8 cellular contexts compared by ENCODE assay signal in the genomic region with DNA sequence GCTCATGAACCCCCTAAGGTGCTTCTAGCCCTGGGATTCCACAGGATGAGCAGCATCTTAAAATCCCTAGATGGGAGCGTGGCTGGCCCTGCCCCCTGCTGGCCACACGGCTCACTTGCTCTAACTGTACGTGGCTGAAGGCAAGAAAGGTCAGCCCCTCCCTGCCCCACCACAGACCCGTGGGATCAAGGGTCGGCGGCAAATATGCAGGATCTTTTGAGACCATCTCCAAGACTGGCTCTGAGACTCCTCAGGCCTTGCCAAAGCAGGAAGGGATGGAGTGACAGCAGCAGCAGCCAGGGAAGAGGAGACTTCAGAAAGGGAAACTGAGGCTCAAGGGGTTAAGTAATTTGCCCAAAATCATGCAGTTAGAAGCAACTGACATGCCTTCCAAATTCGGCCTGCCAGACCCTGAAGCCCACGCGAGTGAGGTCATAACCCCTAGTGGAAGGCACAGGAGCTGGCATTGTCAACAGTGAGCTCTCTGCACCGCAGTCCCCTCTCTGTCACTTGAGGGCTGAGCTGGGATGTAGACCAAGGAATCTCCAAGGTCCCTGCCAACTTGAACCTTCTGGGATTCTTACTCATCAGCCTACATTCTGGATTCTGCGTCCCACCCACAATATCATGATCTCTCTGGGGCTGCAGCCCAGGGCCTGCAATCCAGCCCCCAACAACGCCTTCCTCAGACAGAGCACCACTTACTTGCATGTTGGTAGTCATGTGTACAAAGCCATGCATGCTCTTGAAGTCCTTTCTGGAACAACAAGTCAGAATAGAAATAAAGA. TPM values are rescaled to one million over a fixed set of nuclear protein-coding genes. Genes with fewer than 3 reads are reported as not detected.
DNase-seq lines count a peak whose midpoint lies in the region; ATAC-seq and TF ChIP-seq lines count a peak whose summit lies in the region.

No MANE protein-coding gene starts in this region.

- intact Hi-C loops in aorta (cut with DNase I), result loop anchor here (1.0 to 2.0 kb wide), 2 partner anchors 70 kb away; no protein-coding TSS in a partner anchor

- TF ChIP-seq CTCF in parathyroid adenoma (IDR thresholded peaks at IDR 0.05), result peak; percentile 79

- no peaks in the 10 kb centered on the region for H3K79me2 ChIP-seq in parathyroid adenoma

- ATAC-seq in aorta (ENCODE audit: low FRiP score), result peak; percentile 87

- H3K9me3 ChIP-seq in SJSA1 (replicated peaks), result no peaks in the 10 kb centered on the region
- no peaks in the 10 kb centered on the region for H3K9me3 ChIP-seq in parathyroid adenoma (ENCODE audit: control insufficient read depth, low read length)
- H3K9me3 ChIP-seq in aorta (ENCODE audit: control insufficient read depth, low read length), result no peaks in the 10 kb centered on the region

- DNase-seq in SHP77 (lab: John Stamatoyannopoulos, UW), result peak; percentile 50 to 72
- no peak for DNase-seq in SHP77 treated with DMSO at 0.1 percent for 48 hours (lab: John Stamatoyannopoulos, UW)
- DNase-seq in SJSA1 (ENCODE audit: low read depth in 1 of 2, low spot score in 2 of 2), result peak; percentile 61 to 78
- DNase-seq in activated naive CD4-positive, alpha-beta T cell (lab: John Stamatoyannopoulos, UW), result peak; percentile 26 to 53 (median 48)
- DNase-seq in globus pallidus (ENCODE audit: low spot score), result peak; percentile 48
- DNase-seq in aorta, result peak; percentile 82 to 93

- H3K4me1 ChIP-seq in SJSA1 (replicated peaks) (peaks cover 10% of the 10 kb centered on the region; the same call in 1 of the 2 replicates), parathyroid adenoma (peaks cover 2% of the 10 kb centered on the region), aorta (ENCODE audit: control insufficient read depth in 1 of 2, insufficient read depth in 2 of 2, low read length in 2 of 2) (no peaks in the 10 kb centered on the region)

- H3K4me3 ChIP-seq in SJSA1 (no peak overlapping the region), parathyroid adenoma (ENCODE audit: low read depth, low read length) (no peak overlapping the region), aorta (ENCODE audit: low read length in 2 of 2) (no peak overlapping the region)

- WGBS in aorta, 2 donors, result 27 to 29% methylated on average over 12 of the region's 12 CpGs

- no peak for TF ChIP-seq EP300 in Ishikawa (IDR thresholded peaks at IDR 0.05; ENCODE audit: borderline replicate concordance)

- H3K36me3 ChIP-seq in SJSA1 (peaks cover 89% of the 10 kb centered on the region), parathyroid adenoma (ENCODE audit: control insufficient read depth, insufficient read depth, low read length) (no peaks in the 10 kb centered on the region), aorta (ENCODE audit: control insufficient read depth in 1 of 2, insufficient read depth in 2 of 2, low read length in 1 of 2) (no peaks in the 10 kb centered on the region)

- H3K27me3 ChIP-seq in SJSA1 (replicated peaks), result no peaks in the 10 kb centered on the region
- no peaks in the 10 kb centered on the region for H3K27me3 ChIP-seq in parathyroid adenoma (ENCODE audit: control insufficient read depth, insufficient read depth, low read length)
- no peaks in the 10 kb centered on the region for H3K27me3 ChIP-seq in aorta (ENCODE audit: control insufficient read depth in 1 of 2, insufficient read depth in 2 of 2, low read length in 1 of 2)

- H3K27ac ChIP-seq in SJSA1 (no peak overlapping the region), parathyroid adenoma (no peak overlapping the region), aorta (ENCODE audit: low read depth in 1 of 2, low read length in 2 of 2) (no peak overlapping the region)

- no peak overlapping the region for H2AFZ ChIP-seq in parathyroid adenoma

- TF ChIP-seq RAD21 in Ishikawa (IDR thresholded peaks at IDR 0.05; ENCODE audit: low read depth), result peak; percentile 90

- H3K4me2 ChIP-seq in parathyroid adenoma (ENCODE audit: low read length), result no peak overlapping the region

- no peak overlapping the region for H3K9ac ChIP-seq in parathyroid adenoma

TF ChIP-seq in Ishikawa, 13 proteins besides CTCF, POLR2A, EP300 and RAD21:
- no peak for TF ChIP-seq FOXM1 (IDR thresholded peaks at IDR 0.05; ENCODE audit: borderline replicate concordance, low read depth)
- TF ChIP-seq CEBPB (IDR thresholded peaks at IDR 0.05), result no peak
- TF ChIP-seq TCF12 (IDR thresholded peaks at IDR 0.05; ENCODE audit: low read depth), result no peak
- no peak for TF ChIP-seq TAF1 (IDR thresholded peaks at IDR 0.05; ENCODE audit: low read depth)
- TF ChIP-seq TEAD4 (IDR thresholded peaks at IDR 0.05), result no peak
- TF ChIP-seq NFIC (IDR thresholded peaks at IDR 0.05), result no peak
- TF ChIP-seq, protein P1, sequence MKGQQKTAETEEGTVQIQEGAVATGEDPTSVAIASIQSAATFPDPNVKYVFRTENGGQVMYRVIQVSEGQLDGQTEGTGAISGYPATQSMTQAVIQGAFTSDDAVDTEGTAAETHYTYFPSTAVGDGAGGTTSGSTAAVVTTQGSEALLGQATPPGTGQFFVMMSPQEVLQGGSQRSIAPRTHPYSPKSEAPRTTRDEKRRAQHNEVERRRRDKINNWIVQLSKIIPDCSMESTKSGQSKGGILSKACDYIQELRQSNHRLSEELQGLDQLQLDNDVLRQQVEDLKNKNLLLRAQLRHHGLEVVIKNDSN (IDR thresholded peaks at IDR 0.05), result no peak
- TF ChIP-seq EGR1 (IDR thresholded peaks at IDR 0.05), result no peak
- TF ChIP-seq, protein P2, sequence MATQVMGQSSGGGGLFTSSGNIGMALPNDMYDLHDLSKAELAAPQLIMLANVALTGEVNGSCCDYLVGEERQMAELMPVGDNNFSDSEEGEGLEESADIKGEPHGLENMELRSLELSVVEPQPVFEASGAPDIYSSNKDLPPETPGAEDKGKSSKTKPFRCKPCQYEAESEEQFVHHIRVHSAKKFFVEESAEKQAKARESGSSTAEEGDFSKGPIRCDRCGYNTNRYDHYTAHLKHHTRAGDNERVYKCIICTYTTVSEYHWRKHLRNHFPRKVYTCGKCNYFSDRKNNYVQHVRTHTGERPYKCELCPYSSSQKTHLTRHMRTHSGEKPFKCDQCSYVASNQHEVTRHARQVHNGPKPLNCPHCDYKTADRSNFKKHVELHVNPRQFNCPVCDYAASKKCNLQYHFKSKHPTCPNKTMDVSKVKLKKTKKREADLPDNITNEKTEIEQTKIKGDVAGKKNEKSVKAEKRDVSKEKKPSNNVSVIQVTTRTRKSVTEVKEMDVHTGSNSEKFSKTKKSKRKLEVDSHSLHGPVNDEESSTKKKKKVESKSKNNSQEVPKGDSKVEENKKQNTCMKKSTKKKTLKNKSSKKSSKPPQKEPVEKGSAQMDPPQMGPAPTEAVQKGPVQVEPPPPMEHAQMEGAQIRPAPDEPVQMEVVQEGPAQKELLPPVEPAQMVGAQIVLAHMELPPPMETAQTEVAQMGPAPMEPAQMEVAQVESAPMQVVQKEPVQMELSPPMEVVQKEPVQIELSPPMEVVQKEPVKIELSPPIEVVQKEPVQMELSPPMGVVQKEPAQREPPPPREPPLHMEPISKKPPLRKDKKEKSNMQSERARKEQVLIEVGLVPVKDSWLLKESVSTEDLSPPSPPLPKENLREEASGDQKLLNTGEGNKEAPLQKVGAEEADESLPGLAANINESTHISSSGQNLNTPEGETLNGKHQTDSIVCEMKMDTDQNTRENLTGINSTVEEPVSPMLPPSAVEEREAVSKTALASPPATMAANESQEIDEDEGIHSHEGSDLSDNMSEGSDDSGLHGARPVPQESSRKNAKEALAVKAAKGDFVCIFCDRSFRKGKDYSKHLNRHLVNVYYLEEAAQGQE (IDR thresholded peaks at IDR 0.05; ENCODE audit: low read depth), result no peak
- no peak for TF ChIP-seq CREB1 (IDR thresholded peaks at IDR 0.05; ENCODE audit: low read depth)
- TF ChIP-seq, protein P3, sequence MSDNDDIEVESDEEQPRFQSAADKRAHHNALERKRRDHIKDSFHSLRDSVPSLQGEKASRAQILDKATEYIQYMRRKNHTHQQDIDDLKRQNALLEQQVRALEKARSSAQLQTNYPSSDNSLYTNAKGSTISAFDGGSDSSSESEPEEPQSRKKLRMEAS (IDR thresholded peaks at IDR 0.05), result no peak

RNA-seq across cellular contexts. Expression of a gene that starts 31.4 kb away (rescaled TPM):
- total RNA-seq in SJSA1 (2014; rRNA removed; shearing (Covaris generic)), result 12.1 and 22.7 TPM in 2 replicates
- 10 to 100 TPM; 10.5 to 18.4 TPM for total RNA-seq in aorta
- 1 to 10 TPM; 6.9 to 8.5 TPM for polyA plus RNA-seq in aorta

RNA-seq across cellular contexts. Expression of a gene that starts 38.4 kb away (rescaled TPM):
- total RNA-seq in SJSA1 (2014; rRNA removed; shearing (Covaris generic)), result 43.7 and 47.6 TPM in 2 replicates
- 10 to 100 TPM; 36.1 to 61.1 TPM for total RNA-seq in aorta
- 10 to 100 TPM; 15.8 to 33.4 TPM for polyA plus RNA-seq in aorta
